8 cellular contexts compared by ENCODE assay signal in the genomic region with DNA sequence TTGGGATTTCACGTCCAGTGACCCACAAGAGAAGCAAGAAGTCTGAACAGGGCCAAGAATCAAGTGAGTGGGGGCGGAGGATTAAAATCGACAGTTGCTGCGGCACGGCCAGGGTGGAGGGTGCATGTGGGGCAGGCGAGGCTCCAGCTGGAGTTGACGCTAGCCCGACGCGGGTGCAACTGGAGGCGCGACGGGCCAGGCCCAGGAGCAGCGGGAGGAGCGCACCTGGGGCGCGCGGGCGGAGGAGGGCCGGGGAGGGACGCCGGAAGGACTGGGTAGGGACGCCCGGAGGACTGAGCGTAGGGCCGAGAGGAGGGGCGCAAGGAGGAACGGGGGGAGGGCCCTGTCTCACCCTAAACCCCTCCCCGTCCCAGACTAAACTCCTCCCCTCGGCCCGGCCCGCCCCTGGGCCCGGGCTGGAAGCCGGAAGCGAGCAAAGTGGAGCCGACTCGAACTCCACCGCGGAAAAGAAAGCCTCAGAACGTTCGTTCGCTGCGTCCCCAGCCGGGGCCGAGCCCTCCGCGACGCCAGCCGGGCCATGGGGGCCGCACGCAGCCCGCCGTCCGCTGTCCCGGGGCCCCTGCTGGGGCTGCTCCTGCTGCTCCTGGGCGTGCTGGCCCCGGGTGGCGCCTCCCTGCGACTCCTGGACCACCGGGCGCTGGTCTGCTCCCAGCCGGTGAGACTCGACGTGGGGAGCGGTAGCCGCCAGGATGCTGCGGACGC. TPM values are rescaled to one million over a fixed set of nuclear protein-coding genes. Genes with fewer than 3 reads are reported as not detected.
DNase-seq lines count a peak whose midpoint lies in the region; ATAC-seq and TF ChIP-seq lines count a peak whose summit lies in the region.

A gene with protein sequence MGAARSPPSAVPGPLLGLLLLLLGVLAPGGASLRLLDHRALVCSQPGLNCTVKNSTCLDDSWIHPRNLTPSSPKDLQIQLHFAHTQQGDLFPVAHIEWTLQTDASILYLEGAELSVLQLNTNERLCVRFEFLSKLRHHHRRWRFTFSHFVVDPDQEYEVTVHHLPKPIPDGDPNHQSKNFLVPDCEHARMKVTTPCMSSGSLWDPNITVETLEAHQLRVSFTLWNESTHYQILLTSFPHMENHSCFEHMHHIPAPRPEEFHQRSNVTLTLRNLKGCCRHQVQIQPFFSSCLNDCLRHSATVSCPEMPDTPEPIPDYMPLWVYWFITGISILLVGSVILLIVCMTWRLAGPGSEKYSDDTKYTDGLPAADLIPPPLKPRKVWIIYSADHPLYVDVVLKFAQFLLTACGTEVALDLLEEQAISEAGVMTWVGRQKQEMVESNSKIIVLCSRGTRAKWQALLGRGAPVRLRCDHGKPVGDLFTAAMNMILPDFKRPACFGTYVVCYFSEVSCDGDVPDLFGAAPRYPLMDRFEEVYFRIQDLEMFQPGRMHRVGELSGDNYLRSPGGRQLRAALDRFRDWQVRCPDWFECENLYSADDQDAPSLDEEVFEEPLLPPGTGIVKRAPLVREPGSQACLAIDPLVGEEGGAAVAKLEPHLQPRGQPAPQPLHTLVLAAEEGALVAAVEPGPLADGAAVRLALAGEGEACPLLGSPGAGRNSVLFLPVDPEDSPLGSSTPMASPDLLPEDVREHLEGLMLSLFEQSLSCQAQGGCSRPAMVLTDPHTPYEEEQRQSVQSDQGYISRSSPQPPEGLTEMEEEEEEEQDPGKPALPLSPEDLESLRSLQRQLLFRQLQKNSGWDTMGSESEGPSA (plus strand): TSS at position 447 of the 723 bp plus-strand sequence. CDS start 92 bp downstream, at position 539.

- ATAC-seq in CD4-positive, alpha-beta T cell (ENCODE audit: poor library complexity), result peak; percentile 86
- peak; percentile 90 for ATAC-seq in GM19452 (IDR thresholded peaks at IDR 0.05; ENCODE audit: unreplicated experiment)
- ATAC-seq in activated CD8-positive, alpha-beta memory T cell treated with anti-CD3 and anti-CD28 coated beads, Interleukin-2, amount 10 ng/mL, durations not matched to agents 7 days and 5 days, result peak; percentile 98

- no peak within 1 kb of the TSS for H2AK5ac ChIP-seq in mesendoderm (ENCODE audit: low read length)

- peaks cover 48% of the 10 kb centered on the region for H3K4me1 Mint-ChIP-seq in CD4-positive, alpha-beta T cell (ENCODE audit: low read depth)
- peaks cover 49% of the 10 kb centered on the region for H3K4me1 Mint-ChIP-seq in activated CD8-positive, alpha-beta memory T cell treated with anti-CD3 and anti-CD28 coated beads, Interleukin-2, amount 10 ng/mL, durations not matched to agents 7 days and 5 days
- H3K4me1 Mint-ChIP-seq in endodermal cell, result peaks cover 10% of the 10 kb centered on the region

- peak within 1 kb of the TSS; percentile 49 for H3K9ac ChIP-seq in endodermal cell (ENCODE audit: extremely low read depth, low read length, poor library complexity, severe bottlenecking)
- peak within 1 kb of the TSS; percentile 89 for H3K9ac ChIP-seq in mesendoderm (ENCODE audit: low read length)

- H3K4me3 ChIP-seq in endodermal cell (ENCODE audit: low read length) (peak within 1 kb of the TSS; percentile 78), mesendoderm (ENCODE audit: low read length) (peak within 1 kb of the TSS; percentile 69)

- H3K56ac ChIP-seq in mesendoderm (ENCODE audit: low read length), result peak within 1 kb of the TSS; percentile 98

- H3K9me3 ChIP-seq in CD4-positive, alpha-beta T cell (ENCODE audit: control insufficient read depth, low read length), result no peaks in the 10 kb centered on the region
- H3K9me3 ChIP-seq in endodermal cell (ENCODE audit: control insufficient read depth, low read length), result no peaks in the 10 kb centered on the region

- CTCF ChIA-PET in CD4-positive, alpha-beta T cell (lab: Charles Lee), result interaction anchor here (1.2 to 1.9 kb wide), 3 partner anchors 40 to 87 kb away, joined by 3 to 7 read pairs (median 3); a partner anchor contains a TSS
- CTCF ChIA-PET in activated CD8-positive, alpha-beta memory T cell treated with anti-CD3 and anti-CD28 coated beads, Interleukin-2, amount 10 ng/mL, durations not matched to agents 7 days and 5 days (lab: Charles Lee), result interaction anchor here (1.5 to 3.3 kb wide), 3 partner anchors 9 to 87 kb away, joined by 3 to 19 read pairs (median 9); no protein-coding TSS in a partner anchor

- peak within 1 kb of the TSS; percentile 88 for H4K8ac ChIP-seq in mesendoderm (ENCODE audit: low read depth, low read length)

- no peak within 1 kb of the TSS for H3K4ac ChIP-seq in mesendoderm (ENCODE audit: low read depth, low read length)

- POLR2A ChIA-PET in CD4-positive, alpha-beta T cell (lab: Charles Lee), result interaction anchor here (0.6 to 5.4 kb wide), 8 partner anchors 9 to 417 kb away, joined by 3 to 49 read pairs (median 4); a partner anchor contains a TSS

- peaks cover 5% of the 10 kb centered on the region for H3K79me1 ChIP-seq in mesendoderm (ENCODE audit: low read length)

- no peak within 1 kb of the TSS for H4K5ac ChIP-seq in mesendoderm (ENCODE audit: low read length)

- H3K36me3 Mint-ChIP-seq in CD4-positive, alpha-beta T cell (ENCODE audit: low read depth), result peaks cover 20% of the 10 kb centered on the region
- H3K36me3 Mint-ChIP-seq in activated CD8-positive, alpha-beta memory T cell treated with anti-CD3 and anti-CD28 coated beads, Interleukin-2, amount 10 ng/mL, durations not matched to agents 7 days and 5 days, result peaks cover 13% of the 10 kb centered on the region
- H3K36me3 Mint-ChIP-seq in endodermal cell (ENCODE audit: low read depth), result no peaks in the 10 kb centered on the region

- H3K27ac ChIP-seq in CD4-positive, alpha-beta T cell (ENCODE audit: low read depth, low read length), result peak within 1 kb of the TSS; percentile 93
- H3K27ac ChIP-seq in endodermal cell (ENCODE audit: low read depth, low read length) (no peak within 1 kb of the TSS), mesendoderm (ENCODE audit: low read depth, low read length) (peak within 1 kb of the TSS; percentile 77)

- H3K79me2 ChIP-seq in mesendoderm (ENCODE audit: control insufficient read depth, insufficient read depth, low read length), result peaks cover 2% of the 10 kb centered on the region

- TF ChIP-seq CTCF in CD4-positive, alpha-beta T cell (IDR thresholded peaks at IDR 0.05), result no peak
- TF ChIP-seq CTCF in endodermal cell (conservative IDR thresholded peaks at IDR 0.05), result no peak

- no peaks in the 10 kb centered on the region for H3K9me3 Mint-ChIP-seq in CD4-positive, alpha-beta T cell
- H3K9me3 Mint-ChIP-seq in activated CD8-positive, alpha-beta memory T cell treated with anti-CD3 and anti-CD28 coated beads, Interleukin-2, amount 10 ng/mL, durations not matched to agents 7 days and 5 days (ENCODE audit: low read depth), result no peaks in the 10 kb centered on the region
- H3K9me3 Mint-ChIP-seq in endodermal cell, result no peaks in the 10 kb centered on the region

- peak within 1 kb of the TSS; percentile 98 for H3K23ac ChIP-seq in mesendoderm (ENCODE audit: low read length)

- no peak within 1 kb of the TSS for H2BK5ac ChIP-seq in mesendoderm (ENCODE audit: low read length)

- H3K4me3 Mint-ChIP-seq in CD4-positive, alpha-beta T cell, result peak within 1 kb of the TSS; percentile 97
- peak within 1 kb of the TSS; percentile 80 for H3K4me3 Mint-ChIP-seq in activated CD8-positive, alpha-beta memory T cell treated with anti-CD3 and anti-CD28 coated beads, Interleukin-2, amount 10 ng/mL, durations not matched to agents 7 days and 5 days
- peak within 1 kb of the TSS; percentile 65 for H3K4me3 Mint-ChIP-seq in endodermal cell

- no peaks in the 10 kb centered on the region for H3K27me3 Mint-ChIP-seq in CD4-positive, alpha-beta T cell
- H3K27me3 Mint-ChIP-seq in activated CD8-positive, alpha-beta memory T cell treated with anti-CD3 and anti-CD28 coated beads, Interleukin-2, amount 10 ng/mL, durations not matched to agents 7 days and 5 days, result peaks cover 16% of the 10 kb centered on the region
- peaks cover 18% of the 10 kb centered on the region for H3K27me3 Mint-ChIP-seq in endodermal cell (ENCODE audit: insufficient read depth)

- H3K18ac ChIP-seq in mesendoderm (ENCODE audit: low read length), result peak within 1 kb of the TSS; percentile 72

- H3K4me1 ChIP-seq in endodermal cell (ENCODE audit: control insufficient read depth, insufficient read depth, low read length) (peaks cover 3% of the 10 kb centered on the region), mesendoderm (ENCODE audit: control insufficient read depth, low read depth, low read length) (no peaks in the 10 kb centered on the region)

- 3 to 7% methylated on average over 27 to 68 of the region's 68 CpGs for WGBS in endodermal cell (ENCODE audit: insufficient coverage in 1 of 2, insufficient read length in 1 of 2), 2 experiments
- no CpG with 5 or more reads among the region's 68 CpGs for WGBS in mesendoderm (ENCODE audit: extremely low coverage, insufficient coverage, low lambda C conversion rate)

- no peaks in the 10 kb centered on the region for H3K27me3 ChIP-seq in CD4-positive, alpha-beta T cell (ENCODE audit: control insufficient read depth, insufficient read depth, low read length)
- H3K27me3 ChIP-seq in endodermal cell (ENCODE audit: control insufficient read depth, insufficient read depth, low read length, poor library complexity, severe bottlenecking) (no peaks in the 10 kb centered on the region), mesendoderm (ENCODE audit: insufficient read depth, low read length, poor library complexity) (no peaks in the 10 kb centered on the region)

- H3K27ac Mint-ChIP-seq in CD4-positive, alpha-beta T cell, result peak within 1 kb of the TSS; percentile 88
- H3K27ac Mint-ChIP-seq in activated CD8-positive, alpha-beta memory T cell treated with anti-CD3 and anti-CD28 coated beads, Interleukin-2, amount 10 ng/mL, durations not matched to agents 7 days and 5 days, result peak within 1 kb of the TSS; percentile 84
- no peak within 1 kb of the TSS for H3K27ac Mint-ChIP-seq in endodermal cell

- H2BK15ac ChIP-seq in mesendoderm (replicated peaks; ENCODE audit: low read depth), result no peak within 1 kb of the TSS

- peak within 1 kb of the TSS; percentile 79 for H3K4me2 ChIP-seq in mesendoderm (ENCODE audit: low read length)

- peak; percentile 87 to 96 (median 94) for DNase-seq in CD4-positive, alpha-beta T cell
- DNase-seq in HK-2 (ENCODE audit: unreplicated experiment) (peak; percentile 88), NK-92 (lab: John Stamatoyannopoulos, UW; ENCODE audit: unreplicated experiment) (peak; percentile 46), endodermal cell (peak; percentile 97), mesendoderm (peak; percentile 95)
- peak; percentile 96 for DNase-seq in activated CD8-positive, alpha-beta memory T cell treated with anti-CD3 and anti-CD28 coated beads, Interleukin-2, amount 10 ng/mL, durations not matched to agents 7 days and 5 days
- DNase-seq in stimulated activated CD8-positive, alpha-beta memory T cell treated with anti-CD3 and anti-CD28 coated beads, Interleukin-12 subunit alpha, Interleukin-12 subunit beta, amount 100 ng/mL, for 4 hours (ENCODE audit: low read depth), result peak; percentile 86

- H3K36me3 ChIP-seq in endodermal cell (ENCODE audit: control insufficient read depth, insufficient read depth, low read length), result peaks cover 8% of the 10 kb centered on the region
- H3K36me3 ChIP-seq in mesendoderm (ENCODE audit: control insufficient read depth, insufficient read depth, low read length), result no peaks in the 10 kb centered on the region

- no peak within 1 kb of the TSS for H2BK120ac ChIP-seq in mesendoderm (ENCODE audit: low read depth, low read length)

- intact Hi-C loops in CD4-positive, alpha-beta T cell (cut with DNase I, micrococcal nuclease), result loop anchor here (1.0 to 10.0 kb wide), 5 partner anchors 75 to 993 kb away; a partner anchor contains a TSS

RNA-seq across cellular contexts. Expression of the gene that starts here (rescaled TPM):
- 10 to 100 TPM; 23.2 to 24.3 TPM for total RNA-seq in CD4-positive, alpha-beta T cell
- 10 to 100 TPM; 22.5 to 25.1 TPM for total RNA-seq in activated CD8-positive, alpha-beta memory T cell treated with anti-CD3 and anti-CD28 coated beads, Interleukin-2, amount 10 ng/mL, durations not matched to agents 7 days and 5 days
- total RNA-seq in endodermal cell, result 10 to 100 TPM; 14.8 to 16.0 TPM
- 5.2 TPM for polyA plus RNA-seq in endodermal cell (2013, experiment 1 of 2)
- polyA plus RNA-seq in endodermal cell (2013, experiment 2 of 2), result 7.0 TPM
- 5.0 TPM for polyA plus RNA-seq in mesendoderm (2013, experiment 1 of 2)
- 5.0 TPM for polyA plus RNA-seq in mesendoderm (2013, experiment 2 of 2)

Comparison
In these comparisons a context has a peak if more than half of its experiments do, and no peak if none do; other contexts are left out.
1. DNase-seq: peak in every context shown above with its lines; median percentile 97 in endodermal cell; 96 in activated CD8-positive, alpha-beta memory T cell treated with anti-CD3 and anti-CD28 coated beads, Interleukin-2, amount 10 ng/mL, durations not matched to agents 7 days and 5 days; 95 in mesendoderm; 94 in CD4-positive, alpha-beta T cell; 88 in HK-2; 86 in stimulated activated CD8-positive, alpha-beta memory T cell treated with anti-CD3 and anti-CD28 coated beads, Interleukin-12 subunit alpha, Interleukin-12 subunit beta, amount 100 ng/mL, for 4 hours; 46 in NK-92.